Comparison of ENCODE assay signal across 1 cellular context in the genomic region with DNA sequence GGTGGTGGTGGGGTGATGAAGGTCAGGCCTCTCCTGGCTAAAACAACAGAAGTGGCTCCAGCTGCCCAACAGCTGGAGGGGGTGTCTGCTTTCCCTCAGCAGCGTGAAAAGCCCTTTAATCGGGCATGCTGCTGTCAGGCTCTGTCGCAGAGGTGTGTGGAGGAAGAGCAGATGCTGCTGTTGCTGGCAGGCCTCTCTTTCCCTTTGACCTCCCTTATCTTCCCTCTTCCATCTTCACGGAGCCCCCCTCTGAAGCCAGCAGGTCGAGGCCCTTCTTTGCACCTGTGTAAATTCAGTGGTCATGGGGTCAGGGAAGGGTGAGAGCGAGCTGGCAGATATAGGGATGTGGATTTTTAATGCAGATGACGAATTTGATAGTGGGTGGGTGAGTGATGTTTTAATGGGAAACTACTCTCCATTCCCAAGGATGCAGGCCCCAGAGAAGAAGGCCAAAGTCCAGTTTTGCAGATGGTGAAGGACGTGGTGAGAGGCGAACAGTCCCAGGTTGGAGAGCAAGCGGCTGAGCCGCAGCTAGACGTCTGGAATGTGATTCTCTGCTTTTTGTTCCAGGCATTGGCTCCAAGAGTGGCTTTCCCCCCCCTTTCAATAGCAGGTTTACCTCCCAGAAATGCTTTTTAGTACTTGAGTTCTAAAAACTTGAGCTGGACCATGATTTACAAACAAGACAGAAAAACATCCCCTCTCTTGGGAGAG.
TF ChIP-seq lines count a peak whose summit lies in the region.

No MANE protein-coding gene starts in this region.

TF ChIP-seq in liver, 16 proteins besides CTCF, POLR2A, EP300 and RAD21 (continued from another document):
- TF ChIP-seq, protein P1, sequence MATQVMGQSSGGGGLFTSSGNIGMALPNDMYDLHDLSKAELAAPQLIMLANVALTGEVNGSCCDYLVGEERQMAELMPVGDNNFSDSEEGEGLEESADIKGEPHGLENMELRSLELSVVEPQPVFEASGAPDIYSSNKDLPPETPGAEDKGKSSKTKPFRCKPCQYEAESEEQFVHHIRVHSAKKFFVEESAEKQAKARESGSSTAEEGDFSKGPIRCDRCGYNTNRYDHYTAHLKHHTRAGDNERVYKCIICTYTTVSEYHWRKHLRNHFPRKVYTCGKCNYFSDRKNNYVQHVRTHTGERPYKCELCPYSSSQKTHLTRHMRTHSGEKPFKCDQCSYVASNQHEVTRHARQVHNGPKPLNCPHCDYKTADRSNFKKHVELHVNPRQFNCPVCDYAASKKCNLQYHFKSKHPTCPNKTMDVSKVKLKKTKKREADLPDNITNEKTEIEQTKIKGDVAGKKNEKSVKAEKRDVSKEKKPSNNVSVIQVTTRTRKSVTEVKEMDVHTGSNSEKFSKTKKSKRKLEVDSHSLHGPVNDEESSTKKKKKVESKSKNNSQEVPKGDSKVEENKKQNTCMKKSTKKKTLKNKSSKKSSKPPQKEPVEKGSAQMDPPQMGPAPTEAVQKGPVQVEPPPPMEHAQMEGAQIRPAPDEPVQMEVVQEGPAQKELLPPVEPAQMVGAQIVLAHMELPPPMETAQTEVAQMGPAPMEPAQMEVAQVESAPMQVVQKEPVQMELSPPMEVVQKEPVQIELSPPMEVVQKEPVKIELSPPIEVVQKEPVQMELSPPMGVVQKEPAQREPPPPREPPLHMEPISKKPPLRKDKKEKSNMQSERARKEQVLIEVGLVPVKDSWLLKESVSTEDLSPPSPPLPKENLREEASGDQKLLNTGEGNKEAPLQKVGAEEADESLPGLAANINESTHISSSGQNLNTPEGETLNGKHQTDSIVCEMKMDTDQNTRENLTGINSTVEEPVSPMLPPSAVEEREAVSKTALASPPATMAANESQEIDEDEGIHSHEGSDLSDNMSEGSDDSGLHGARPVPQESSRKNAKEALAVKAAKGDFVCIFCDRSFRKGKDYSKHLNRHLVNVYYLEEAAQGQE (IDR thresholded peaks at IDR 0.05) = no peak
- TF ChIP-seq GABPA (IDR thresholded peaks at IDR 0.05 in 1 of 2, conservative IDR thresholded peaks at IDR 0.05 in 1 of 2) (no peak), SP1 (IDR thresholded peaks at IDR 0.05) (no peak), RXRA (IDR thresholded peaks at IDR 0.05) (no peak)
